Comparison of ENCODE assay signal across 1 cellular context in genomic region chr1:172460177-172460576, GRCh38.
TF ChIP-seq lines count a peak whose summit lies in the region.

No MANE protein-coding gene starts in this region.

TF ChIP-seq in HepG2, 621 proteins besides CTCF, POLR2A, EP300 and RAD21:
- TF ChIP-seq FOSL2 (CRISPR knock-in tag; IDR thresholded peaks at IDR 0.05) (peak; percentile 46), MAF1 (CRISPR knock-in tag; IDR thresholded peaks at IDR 0.05; ENCODE audit: borderline replicate concordance) (no peak), HDAC1 (CRISPR knock-in tag; IDR thresholded peaks at IDR 0.05) (no peak), MYNN (CRISPR knock-in tag; IDR thresholded peaks at IDR 0.05; ENCODE audit: low read depth) (no peak), JARID2 (CRISPR knock-in tag; IDR thresholded peaks at IDR 0.05; ENCODE audit: insufficient replicate concordance) (no peak), ZNF550 (CRISPR knock-in tag; IDR thresholded peaks at IDR 0.05; ENCODE audit: borderline replicate concordance) (no peak), ZNF317 (CRISPR knock-in tag; IDR thresholded peaks at IDR 0.05) (no peak)
- TF ChIP-seq, protein P1, sequence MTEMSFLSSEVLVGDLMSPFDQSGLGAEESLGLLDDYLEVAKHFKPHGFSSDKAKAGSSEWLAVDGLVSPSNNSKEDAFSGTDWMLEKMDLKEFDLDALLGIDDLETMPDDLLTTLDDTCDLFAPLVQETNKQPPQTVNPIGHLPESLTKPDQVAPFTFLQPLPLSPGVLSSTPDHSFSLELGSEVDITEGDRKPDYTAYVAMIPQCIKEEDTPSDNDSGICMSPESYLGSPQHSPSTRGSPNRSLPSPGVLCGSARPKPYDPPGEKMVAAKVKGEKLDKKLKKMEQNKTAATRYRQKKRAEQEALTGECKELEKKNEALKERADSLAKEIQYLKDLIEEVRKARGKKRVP (CRISPR knock-in tag; IDR thresholded peaks at IDR 0.05) = peak in 1 of 2 experiments; percentile 55; a peak in 1 of 4 replicates
